ENCODE assay signal across 24 cellular contexts in the genomic region with DNA sequence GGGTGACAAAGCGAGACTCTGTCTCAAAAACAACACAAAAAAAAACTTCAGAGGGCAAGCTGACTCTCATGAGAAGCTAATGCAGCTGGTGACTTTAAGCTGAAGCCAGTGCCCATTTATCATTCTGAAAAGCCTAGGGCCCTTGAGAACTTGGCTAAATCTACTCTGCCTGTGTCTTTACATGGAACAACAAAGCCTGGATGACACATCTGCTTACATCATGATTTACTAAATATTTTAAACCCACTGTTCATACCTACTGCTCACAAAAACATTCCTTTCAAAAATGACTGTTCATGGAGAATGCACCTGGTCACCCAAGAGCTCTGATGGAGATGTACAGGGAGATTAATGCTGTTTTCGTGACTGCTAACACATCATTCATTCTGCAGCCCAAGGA. TPM values are rescaled to one million over a fixed set of nuclear protein-coding genes. Genes with fewer than 3 reads are reported as not detected.
DNase-seq lines count a peak whose midpoint lies in the region; ATAC-seq, FAIRE-seq and TF ChIP-seq lines count a peak whose summit lies in the region.
"Had no signal": no experiment of that assay in that cellular context is flagged by ENCODE, and none has a peak within 500 bp of the region (broad histone marks: within the 10 kb centered on the region; RNA-seq: fewer than 3 reads in every experiment).

No MANE protein-coding gene starts in this region.

- H3K27me3 Mint-ChIP-seq in astrocyte (ENCODE audit: low read depth, unreplicated experiment), result peaks cover 6% of the 10 kb centered on the region
- H3K27me3 Mint-ChIP-seq in activated naive CD4-positive, alpha-beta T cell treated with anti-CD3 and anti-CD28 coated beads, Interleukin-2, amount 10 ng/mL, durations not matched to agents 7 days and 5 days, result no peaks in the 10 kb centered on the region
- H3K27me3 Mint-ChIP-seq in activated CD4-positive, alpha-beta memory T cell treated with anti-CD3 and anti-CD28 coated beads for 36 hours, result no peaks in the 10 kb centered on the region
- H3K27me3 Mint-ChIP-seq: CD4-positive, alpha-beta T cell had no signal

- H3K27me3 ChIP-seq in astrocyte (ENCODE audit: insufficient read depth, low read length) (no peaks in the 10 kb centered on the region), ovary (no peaks in the 10 kb centered on the region)

- no peaks in the 10 kb centered on the region for H3K4me1 ChIP-seq in astrocyte (ENCODE audit: insufficient read depth, low read length)
- H3K4me1 ChIP-seq in ovary (ENCODE audit: insufficient read depth), result peaks cover 4% of the 10 kb centered on the region
- H3K4me1 ChIP-seq: A549 had no signal

- no peaks in the 10 kb centered on the region for H4K20me1 ChIP-seq in astrocyte (ENCODE audit: insufficient read depth, low read length)

- peak; percentile 22 for DNase-seq in A172 (ENCODE audit: low spot score)
- DNase-seq in M059J (ENCODE audit: low read depth), result peak; percentile 22
- DNase-seq in astrocyte (ENCODE audit: low read depth), result peak; percentile 29
- DNase-seq in ovary, result no peak
- DNase-seq in activated naive CD4-positive, alpha-beta T cell treated with anti-CD3 and anti-CD28 coated beads, Interleukin-2, amount 10 ng/mL, durations not matched to agents 7 days and 5 days, result no peak
- no peak for DNase-seq in activated CD4-positive, alpha-beta memory T cell treated with anti-CD3 and anti-CD28 coated beads for 36 hours
- no peak for DNase-seq in LoVo (ENCODE audit: low spot score)
- DNase-seq: AML-193; CD4-positive, alpha-beta T cell; DMS153; DMS79; GDM1; HCEC 1CT; IMR-90 had no signal

- no peak for TF ChIP-seq POLR2A in ovary (IDR thresholded peaks at IDR 0.05)

- no peaks in the 10 kb centered on the region for H3K36me3 ChIP-seq in astrocyte (ENCODE audit: insufficient read depth, low read length)
- no peaks in the 10 kb centered on the region for H3K36me3 ChIP-seq in ovary

- no peak overlapping the region for H2AFZ ChIP-seq in astrocyte (ENCODE audit: low read depth, low read length)
- H2AFZ ChIP-seq: GM23338 had no signal

- no peaks in the 10 kb centered on the region for H3K9me3 ChIP-seq in astrocyte (ENCODE audit: insufficient read depth, low read depth, low read length)
- no peaks in the 10 kb centered on the region for H3K9me3 ChIP-seq in ovary
- H3K9me3 ChIP-seq: A549 had no signal

- H3K27ac ChIP-seq in astrocyte (ENCODE audit: low read depth, low read length), result no peak overlapping the region
- H3K27ac ChIP-seq in ovary, result no peak overlapping the region
- H3K27ac ChIP-seq: A549, C4-2B had no signal

- no peak overlapping the region for H3K4me3 Mint-ChIP-seq in astrocyte (ENCODE audit: unreplicated experiment)
- H3K4me3 Mint-ChIP-seq in activated naive CD4-positive, alpha-beta T cell treated with anti-CD3 and anti-CD28 coated beads, Interleukin-2, amount 10 ng/mL, durations not matched to agents 7 days and 5 days, result no peak overlapping the region
- H3K4me3 Mint-ChIP-seq in activated CD4-positive, alpha-beta memory T cell treated with anti-CD3 and anti-CD28 coated beads for 36 hours, result no peak overlapping the region
- H3K4me3 Mint-ChIP-seq: CD4-positive, alpha-beta T cell; GM23338 had no signal

- no peak for FAIRE-seq in astrocyte (lab: Jason Lieb, UNC)
- FAIRE-seq: A549, GM12892, GM18507, H54, HTR-8/SVneo had no signal

- intact Hi-C loops in ovary (cut with DNase I), result loop anchor here in 1 of 4 donors (10.0 kb wide), 1 partner anchor 325 kb away; no protein-coding TSS in a partner anchor
- intact Hi-C loops in activated CD4-positive, alpha-beta memory T cell treated with anti-CD3 and anti-CD28 coated beads for 36 hours (cut with micrococcal nuclease), result no loop called here

- H3K4me2 ChIP-seq in astrocyte (ENCODE audit: low read length), result no peak overlapping the region
- H3K4me2 ChIP-seq: A549, GM23338 had no signal

- WGBS in ovary, 3 donors, result 91 to 95% (median 94%) methylated on average over 2 of the region's 2 CpGs

- no peak overlapping the region for H3K27ac Mint-ChIP-seq in astrocyte (ENCODE audit: unreplicated experiment)
- no peak overlapping the region for H3K27ac Mint-ChIP-seq in activated naive CD4-positive, alpha-beta T cell treated with anti-CD3 and anti-CD28 coated beads, Interleukin-2, amount 10 ng/mL, durations not matched to agents 7 days and 5 days
- no peak overlapping the region for H3K27ac Mint-ChIP-seq in activated CD4-positive, alpha-beta memory T cell treated with anti-CD3 and anti-CD28 coated beads for 36 hours
- H3K27ac Mint-ChIP-seq: CD4-positive, alpha-beta T cell; GM23338 had no signal

- H3K9me3 Mint-ChIP-seq in astrocyte (ENCODE audit: unreplicated experiment), result no peaks in the 10 kb centered on the region
- H3K9me3 Mint-ChIP-seq in activated naive CD4-positive, alpha-beta T cell treated with anti-CD3 and anti-CD28 coated beads, Interleukin-2, amount 10 ng/mL, durations not matched to agents 7 days and 5 days, result no peaks in the 10 kb centered on the region
- H3K9me3 Mint-ChIP-seq in activated CD4-positive, alpha-beta memory T cell treated with anti-CD3 and anti-CD28 coated beads for 36 hours, result no peaks in the 10 kb centered on the region
- H3K9me3 Mint-ChIP-seq: CD4-positive, alpha-beta T cell; GM23338 had no signal

- no peak overlapping the region for H3K9ac ChIP-seq in astrocyte (ENCODE audit: low read length)

- TF ChIP-seq CTCF in astrocyte (IDR thresholded peaks at IDR 0.05; ENCODE audit: insufficient read depth, low read depth, low read length) (no peak), ovary (IDR thresholded peaks at IDR 0.05) (no peak)

- peak; percentile 78 for ATAC-seq in esophagus mucosa
- ATAC-seq: A549, GM23338 had no signal

- H3K36me3 Mint-ChIP-seq in astrocyte (ENCODE audit: low read depth, unreplicated experiment), result no peaks in the 10 kb centered on the region
- H3K36me3 Mint-ChIP-seq in activated naive CD4-positive, alpha-beta T cell treated with anti-CD3 and anti-CD28 coated beads, Interleukin-2, amount 10 ng/mL, durations not matched to agents 7 days and 5 days, result no peaks in the 10 kb centered on the region
- no peaks in the 10 kb centered on the region for H3K36me3 Mint-ChIP-seq in activated CD4-positive, alpha-beta memory T cell treated with anti-CD3 and anti-CD28 coated beads for 36 hours

- no peaks in the 10 kb centered on the region for H3K79me2 ChIP-seq in astrocyte (ENCODE audit: insufficient read depth, low read length)

- CTCF ChIA-PET in activated naive CD4-positive, alpha-beta T cell treated with anti-CD3 and anti-CD28 coated beads, Interleukin-2, amount 10 ng/mL, durations not matched to agents 7 days and 5 days (lab: Charles Lee), result interaction anchor here (1.1 to 4.1 kb wide), 3 partner anchors 15 to 75 kb away, joined by 3 to 12 read pairs (median 4); no protein-coding TSS in a partner anchor
- CTCF ChIA-PET in activated CD4-positive, alpha-beta memory T cell treated with anti-CD3 and anti-CD28 coated beads for 36 hours (lab: Charles Lee), result interaction anchor here (0.7 to 1.7 kb wide), 5 partner anchors 15 to 147 kb away, joined by 3 to 6 read pairs (median 5); no protein-coding TSS in a partner anchor

- no peak for TF ChIP-seq EP300 in ovary (IDR thresholded peaks at IDR 0.05)

- POLR2A ChIA-PET in activated CD4-positive, alpha-beta memory T cell treated with anti-CD3 and anti-CD28 coated beads for 36 hours (lab: Charles Lee), result interaction anchor here (1.2 kb wide), 1 partner anchor 10 kb away, joined by 3 read pairs; no protein-coding TSS in a partner anchor

- H3K4me3 ChIP-seq in astrocyte (ENCODE audit: insufficient read depth, low read depth, low read length) (no peak overlapping the region), ovary (no peak overlapping the region)
- H3K4me3 ChIP-seq: A549, GM23338 had no signal

- H3K4me1 Mint-ChIP-seq in astrocyte (ENCODE audit: low read depth, unreplicated experiment), result peaks cover 1% of the 10 kb centered on the region
- H3K4me1 Mint-ChIP-seq in activated naive CD4-positive, alpha-beta T cell treated with anti-CD3 and anti-CD28 coated beads, Interleukin-2, amount 10 ng/mL, durations not matched to agents 7 days and 5 days, result no peaks in the 10 kb centered on the region
- H3K4me1 Mint-ChIP-seq in activated CD4-positive, alpha-beta memory T cell treated with anti-CD3 and anti-CD28 coated beads for 36 hours (ENCODE audit: low read depth), result no peaks in the 10 kb centered on the region

RNA-seq across cellular contexts. Expression of a gene that starts 6.1 kb away (rescaled TPM):
- total RNA-seq in A172 (2014; rRNA removed; shearing (Covaris generic)), result not detected in 2 replicates
- not detected in 2 replicates for total RNA-seq in M059J (2014; rRNA removed; shearing (Covaris generic))
- not detected in 2 replicates for total RNA-seq in astrocyte
- total RNA-seq in esophagus mucosa, result 16.9 TPM
- under 1 TPM in 3 of 7 donors, not detected in 4; 0.51 to 0.74 (median 0.62) TPM for total RNA-seq in ovary
- polyA plus RNA-seq in ovary, result under 1 TPM in 1 of 2 donors, not detected in 1; 0.05 TPM
- total RNA-seq in activated CD4-positive, alpha-beta memory T cell treated with anti-CD3 and anti-CD28 coated beads for 36 hours, result not detected
- total RNA-seq: CD4-positive, alpha-beta T cell; Daoy; IMR-90 had no signal
- polyA plus RNA-seq: A549, BJ had no signal

RNA-seq across cellular contexts. Expression of a gene that starts 22.6 kb away (rescaled TPM):
- 220 and 249 TPM in 2 replicates for total RNA-seq in A172 (2014; rRNA removed; shearing (Covaris generic))
- 262 and 391 TPM in 2 replicates for total RNA-seq in M059J (2014; rRNA removed; shearing (Covaris generic))
- 245 and 259 TPM in 2 replicates for total RNA-seq in astrocyte
- total RNA-seq in esophagus mucosa, result 126 TPM
- total RNA-seq in ovary, result 100 to 1,000 TPM in 6 of 7 donors, 10 to 100 TPM in 1; 80.1 to 211 (median 179) TPM
- 100 to 1,000 TPM; 192 to 295 TPM for polyA plus RNA-seq in ovary
- total RNA-seq in activated CD4-positive, alpha-beta memory T cell treated with anti-CD3 and anti-CD28 coated beads for 36 hours, result 100 to 1,000 TPM; 175 to 180 TPM

RNA-seq across cellular contexts. Expression of a gene that starts 33.1 kb away (rescaled TPM):
- total RNA-seq in A172 (2014; rRNA removed; shearing (Covaris generic)), result 0.07 TPM in 1 of 2 replicates, not detected in the other
- total RNA-seq in M059J (2014; rRNA removed; shearing (Covaris generic)), result not detected in 2 replicates
- total RNA-seq in astrocyte, result not detected in 2 replicates
- 3.7 TPM for total RNA-seq in esophagus mucosa
- total RNA-seq in ovary, result 10 to 100 TPM in 1 of 7 donors, 1 to 10 TPM in 4, under 1 TPM in 2; 0.46 to 13.9 (median 3.5) TPM
- 10 to 100 TPM in 1 of 2 donors, 1 to 10 TPM in 1; 6.2 to 13.7 TPM for polyA plus RNA-seq in ovary
- total RNA-seq in activated CD4-positive, alpha-beta memory T cell treated with anti-CD3 and anti-CD28 coated beads for 36 hours, result 1 to 10 TPM in 1 of 2 experiments, under 1 TPM in 1; 0.53 to 1.3 TPM
- total RNA-seq: CD4-positive, alpha-beta T cell; Daoy; IMR-90 had no signal
- polyA plus RNA-seq: BJ, IMR-90 had no signal

RNA-seq across cellular contexts. Expression of a gene that starts 46.0 kb away (rescaled TPM):
- total RNA-seq in A172 (2014; rRNA removed; shearing (Covaris generic)), result 0.74 and 1.9 TPM in 2 replicates
- 0.30 and 0.54 TPM in 2 replicates for total RNA-seq in M059J (2014; rRNA removed; shearing (Covaris generic))
- total RNA-seq in astrocyte, result 6.6 and 6.7 TPM in 2 replicates
- total RNA-seq in esophagus mucosa, result 11.8 TPM
- 1 to 10 TPM in 4 of 7 donors, under 1 TPM in 3; 0.12 to 2.8 (median 1.2) TPM for total RNA-seq in ovary
- polyA plus RNA-seq in ovary, result 1 to 10 TPM; 1.2 TPM
- total RNA-seq in activated CD4-positive, alpha-beta memory T cell treated with anti-CD3 and anti-CD28 coated beads for 36 hours, result 10 to 100 TPM; 10.4 to 10.7 TPM

RNA-seq across cellular contexts. Expression of a gene that starts 54.1 kb away (rescaled TPM):
- total RNA-seq in A172 (2014; rRNA removed; shearing (Covaris generic)), result not detected in 2 replicates
- not detected in 2 replicates for total RNA-seq in M059J (2014; rRNA removed; shearing (Covaris generic))
- not detected in 2 replicates for total RNA-seq in astrocyte
- total RNA-seq in esophagus mucosa, result 0.60 TPM
- 10 to 100 TPM in 1 of 7 donors, 1 to 10 TPM in 5, not detected in 1; 1.2 to 14.4 (median 2.9) TPM for total RNA-seq in ovary
- polyA plus RNA-seq in ovary, result 1 to 10 TPM in 1 of 2 donors, not detected in 1; 3.9 TPM
- 1 to 10 TPM; 1.4 to 1.5 TPM for total RNA-seq in activated CD4-positive, alpha-beta memory T cell treated with anti-CD3 and anti-CD28 coated beads for 36 hours
- total RNA-seq: Daoy, IMR-90 had no signal
- polyA plus RNA-seq: A549, BJ, IMR-90 had no signal

Comparison
In these comparisons a context has a peak if more than half of its experiments do, and no peak if none do; other contexts are left out.
1. DNase-seq: peak in A172 (single experiment), M059J (single experiment) and astrocyte (single experiment); none in ovary (0 of 5), activated naive CD4-positive, alpha-beta T cell treated with anti-CD3 and anti-CD28 coated beads, Interleukin-2, amount 10 ng/mL, durations not matched to agents 7 days and 5 days (single experiment), activated CD4-positive, alpha-beta memory T cell treated with anti-CD3 and anti-CD28 coated beads for 36 hours (single experiment) and LoVo (single experiment).
2. RNA of a gene that starts 6.1 kb away (total RNA-seq): 16.9 TPM in esophagus mucosa (single experiment); 0.51 to 0.74 TPM in ovary, not detected in astrocyte, not detected in activated CD4-positive, alpha-beta memory T cell treated with anti-CD3 and anti-CD28 coated beads for 36 hours, not detected in A172 and not detected in M059J; every median in the first group is over 10 times any median in the second.